Comparison of ENCODE assay signal across 12 cellular contexts in genomic region chr3:30615615-30616346, GRCh38. TPM values are rescaled to one million over a fixed set of nuclear protein-coding genes. Genes with fewer than 3 reads are reported as not detected.
A peak's percentile ranks its signal among the peaks of the same experiment; 100 is the strongest.
DNase-seq lines count a peak whose midpoint lies in the region; ATAC-seq lines count a peak whose summit lies in the region.
"Had no signal": no experiment of that assay in that cellular context is flagged by ENCODE, and none has a peak within 500 bp of the region (broad histone marks: within the 10 kb centered on the region; RNA-seq: fewer than 3 reads in every experiment).

No MANE protein-coding gene starts in this region.

- H3K27ac Mint-ChIP-seq in activated CD8-positive, alpha-beta memory T cell treated with anti-CD3 and anti-CD28 coated beads, Interleukin-2, amount 10 ng/mL, durations not matched to agents 7 days and 5 days = peak overlapping the region; percentile 83
- peak overlapping the region; percentile 79 for H3K27ac Mint-ChIP-seq in activated CD4-positive, alpha-beta memory T cell treated with anti-CD3 and anti-CD28 coated beads, Interleukin-2, amount 10 ng/mL, durations not matched to agents 7 days and 5 days
- H3K27ac Mint-ChIP-seq: type B pancreatic cell had no signal

- H3K36me3 Mint-ChIP-seq in activated CD8-positive, alpha-beta memory T cell treated with anti-CD3 and anti-CD28 coated beads, Interleukin-2, amount 10 ng/mL, durations not matched to agents 7 days and 5 days = peaks cover 46% of the 10 kb centered on the region
- H3K36me3 Mint-ChIP-seq in activated CD4-positive, alpha-beta memory T cell treated with anti-CD3 and anti-CD28 coated beads, Interleukin-2, amount 10 ng/mL, durations not matched to agents 7 days and 5 days (ENCODE audit: low read depth) = peaks cover 71% of the 10 kb centered on the region

- H3K27ac ChIP-seq in right cardiac atrium (ENCODE audit: low read length) (no peak overlapping the region), subcutaneous abdominal adipose tissue (ENCODE audit: low read depth, low read length) (peak overlapping the region; percentile 92)

- H3K4me3 ChIP-seq in right cardiac atrium (ENCODE audit: low read length) (no peak overlapping the region), subcutaneous abdominal adipose tissue (ENCODE audit: low read depth in 1 of 5, low read length in 5 of 5) (no peak overlapping the region)

- no peaks in the 10 kb centered on the region for H3K36me3 ChIP-seq in subcutaneous abdominal adipose tissue (ENCODE audit: control insufficient read depth in 5 of 5, insufficient read depth in 5 of 5, low read length in 5 of 5)

- DNase-seq in activated CD8-positive, alpha-beta memory T cell treated with anti-CD3 and anti-CD28 coated beads, Interleukin-2, amount 10 ng/mL, durations not matched to agents 7 days and 5 days = no peak
- DNase-seq in activated CD8-positive, alpha-beta memory T cell treated with anti-CD3 and anti-CD28 coated beads, Interleukin-2, amount 50 U/mL, for 4 hours = no peak
- DNase-seq in activated CD4-positive, alpha-beta memory T cell treated with anti-CD3 and anti-CD28 coated beads, Interleukin-2, amount 10 ng/mL, durations not matched to agents 7 days and 5 days = no peak
- no peak for DNase-seq in right cardiac atrium
- no peak for DNase-seq in head of caudate nucleus
- DNase-seq in NCI-H82 treated with DMSO at 0.1 percent for 48 hours (lab: John Stamatoyannopoulos, UW; ENCODE audit: unreplicated experiment) = no peak
- DNase-seq: aorta; stimulated activated CD4-positive, alpha-beta T cell treated with anti-CD3 and anti-CD28 coated beads, Interleukin-4, amount 100 ng/mL, for 24 hours had no signal

- H3K4me1 Mint-ChIP-seq in activated CD8-positive, alpha-beta memory T cell treated with anti-CD3 and anti-CD28 coated beads, Interleukin-2, amount 10 ng/mL, durations not matched to agents 7 days and 5 days = peaks cover 93% of the 10 kb centered on the region
- H3K4me1 Mint-ChIP-seq in activated CD4-positive, alpha-beta memory T cell treated with anti-CD3 and anti-CD28 coated beads, Interleukin-2, amount 10 ng/mL, durations not matched to agents 7 days and 5 days = peaks cover 95% of the 10 kb centered on the region

- H3K27me3 ChIP-seq in right cardiac atrium (ENCODE audit: control insufficient read depth, insufficient read depth) (no peaks in the 10 kb centered on the region), subcutaneous abdominal adipose tissue (ENCODE audit: control insufficient read depth in 5 of 5, insufficient read depth in 4 of 5, low read length in 5 of 5) (no peaks in the 10 kb centered on the region)

- peak overlapping the region; percentile 26 for H3K4me3 Mint-ChIP-seq in activated CD8-positive, alpha-beta memory T cell treated with anti-CD3 and anti-CD28 coated beads, Interleukin-2, amount 10 ng/mL, durations not matched to agents 7 days and 5 days
- peak overlapping the region; percentile 9 for H3K4me3 Mint-ChIP-seq in activated CD4-positive, alpha-beta memory T cell treated with anti-CD3 and anti-CD28 coated beads, Interleukin-2, amount 10 ng/mL, durations not matched to agents 7 days and 5 days
- H3K4me3 Mint-ChIP-seq: type B pancreatic cell had no signal

- H3K9me3 ChIP-seq in right cardiac atrium (ENCODE audit: control insufficient read depth, low read length) (no peaks in the 10 kb centered on the region), subcutaneous abdominal adipose tissue (ENCODE audit: control insufficient read depth in 5 of 5, low read length in 5 of 5) (no peaks in the 10 kb centered on the region)

- no peaks in the 10 kb centered on the region for H3K9me3 Mint-ChIP-seq in activated CD8-positive, alpha-beta memory T cell treated with anti-CD3 and anti-CD28 coated beads, Interleukin-2, amount 10 ng/mL, durations not matched to agents 7 days and 5 days (ENCODE audit: low read depth)
- no peaks in the 10 kb centered on the region for H3K9me3 Mint-ChIP-seq in activated CD4-positive, alpha-beta memory T cell treated with anti-CD3 and anti-CD28 coated beads, Interleukin-2, amount 10 ng/mL, durations not matched to agents 7 days and 5 days

- POLR2A ChIA-PET in activated CD4-positive, alpha-beta memory T cell treated with anti-CD3 and anti-CD28 coated beads, Interleukin-2, amount 10 ng/mL, durations not matched to agents 7 days and 5 days (lab: Charles Lee) = interaction anchor here (0.7 to 20.1 kb wide), 8 partner anchors 7 to 917 kb away, joined by 3 to 671 read pairs (median 10); partner anchors contain the start of genes STT3B and TGFBR2

- peaks cover 21% of the 10 kb centered on the region for H3K4me1 ChIP-seq in right cardiac atrium (ENCODE audit: control insufficient read depth, insufficient read depth, low read length)
- peaks cover 3 to 87% (median 81%) of the 10 kb centered on the region in 5 donors for H3K4me1 ChIP-seq in subcutaneous abdominal adipose tissue (ENCODE audit: control insufficient read depth in 5 of 5, insufficient read depth in 5 of 5, low read length in 5 of 5)

- no peak for ATAC-seq in activated CD8-positive, alpha-beta memory T cell treated with anti-CD3 and anti-CD28 coated beads, Interleukin-2, amount 10 ng/mL, durations not matched to agents 7 days and 5 days
- ATAC-seq in right cardiac atrium (peak; percentile 44 to 67), GM21360 (IDR thresholded peaks at IDR 0.05; ENCODE audit: unreplicated experiment) (no peak)
- ATAC-seq: Panc1 had no signal

- CTCF ChIA-PET in activated CD8-positive, alpha-beta memory T cell treated with anti-CD3 and anti-CD28 coated beads, Interleukin-2, amount 10 ng/mL, durations not matched to agents 7 days and 5 days (lab: Charles Lee) = interaction anchor here (0.7 to 2.9 kb wide), 14 partner anchors 8 to 78 kb away, joined by 3 to 13 read pairs (median 5); partner anchors contain the start of gene TGFBR2
- CTCF ChIA-PET in activated CD4-positive, alpha-beta memory T cell treated with anti-CD3 and anti-CD28 coated beads, Interleukin-2, amount 10 ng/mL, durations not matched to agents 7 days and 5 days (lab: Charles Lee) = interaction anchor here (1.2 to 3.4 kb wide), 6 partner anchors 8 to 80 kb away, joined by 3 to 21 read pairs (median 6); partner anchors contain the start of gene TGFBR2

- H3K27me3 Mint-ChIP-seq in activated CD8-positive, alpha-beta memory T cell treated with anti-CD3 and anti-CD28 coated beads, Interleukin-2, amount 10 ng/mL, durations not matched to agents 7 days and 5 days = no peaks in the 10 kb centered on the region
- H3K27me3 Mint-ChIP-seq in activated CD4-positive, alpha-beta memory T cell treated with anti-CD3 and anti-CD28 coated beads, Interleukin-2, amount 10 ng/mL, durations not matched to agents 7 days and 5 days = no peaks in the 10 kb centered on the region
- H3K27me3 Mint-ChIP-seq: type B pancreatic cell had no signal

- no peak overlapping the region for H3K9ac ChIP-seq in subcutaneous abdominal adipose tissue (ENCODE audit: low read length in 5 of 5)

- 59% methylated on average over 3 of the region's 3 CpGs for whole genome bisulfite sequencing in right cardiac atrium

- intact Hi-C loops in right cardiac atrium (cut with DNase I) = loop anchor here in 2 of 4 donors (10.0 kb wide), 1 partner anchor 69 kb away; no protein-coding TSS in a partner anchor
- intact Hi-C loops in head of caudate nucleus (cut with DNase I) = no loop called here

RNA-seq across cellular contexts. Expression of gene TGFBR2, which starts 9.4 kb away (rescaled TPM):
- total RNA-seq in activated CD8-positive, alpha-beta memory T cell treated with anti-CD3 and anti-CD28 coated beads, Interleukin-2, amount 10 ng/mL, durations not matched to agents 7 days and 5 days = 10 to 100 TPM; 47.3 to 50.5 TPM
- 10 to 100 TPM; 60.1 to 60.8 TPM for total RNA-seq in activated CD4-positive, alpha-beta memory T cell treated with anti-CD3 and anti-CD28 coated beads, Interleukin-2, amount 10 ng/mL, durations not matched to agents 7 days and 5 days
- 100 to 1,000 TPM; 196 to 255 (median 212) TPM for total RNA-seq in right cardiac atrium
- 77.7 TPM for polyA plus RNA-seq in right cardiac atrium

Comparison
In these comparisons a context has a peak if more than half of its experiments do, and no peak if none do; other contexts are left out.
1. ATAC-seq: peak in right cardiac atrium (2 of 2); none in activated CD8-positive, alpha-beta memory T cell treated with anti-CD3 and anti-CD28 coated beads, Interleukin-2, amount 10 ng/mL, durations not matched to agents 7 days and 5 days (single experiment) and GM21360 (single experiment).